Comparison of ENCODE assay signal across 11 cellular contexts in the genomic region with DNA sequence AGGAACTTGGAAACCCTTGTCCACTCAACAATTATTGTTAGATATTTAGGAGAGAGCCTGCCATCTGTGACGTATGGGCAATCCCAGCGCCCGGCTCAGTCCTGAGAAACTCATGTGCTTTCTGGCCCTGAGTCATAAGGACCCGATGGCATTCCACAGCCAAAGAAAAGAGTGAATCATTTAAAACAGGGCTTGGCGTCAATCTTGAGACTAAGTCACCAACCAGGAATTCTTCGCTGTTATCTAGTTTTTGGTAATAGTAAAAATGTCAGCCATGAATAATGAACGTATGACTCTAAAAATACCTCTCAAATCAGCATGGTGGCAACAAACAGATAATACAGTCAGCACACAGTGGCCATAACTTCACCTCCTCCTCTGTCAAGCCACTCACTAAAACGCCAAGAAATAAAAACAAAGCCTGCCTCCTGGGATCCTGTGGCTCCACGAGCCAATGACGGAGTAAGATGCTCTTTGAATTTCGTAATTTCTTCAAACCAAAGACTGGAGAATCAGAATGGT.
DNase-seq lines count a peak whose midpoint lies in the region; ATAC-seq lines count a peak whose summit lies in the region.
"Had no signal": no experiment of that assay in that cellular context is flagged by ENCODE, and none has a peak within 500 bp of the region (broad histone marks: within the 10 kb centered on the region; RNA-seq: fewer than 3 reads in every experiment).

No MANE protein-coding gene starts in this region.

- peaks cover 15% of the 10 kb centered on the region for H3K4me1 ChIP-seq in mesodermal cell (ENCODE audit: control insufficient read depth, insufficient read depth, low read length, poor library complexity, severe bottlenecking)

- H3K4me3 ChIP-seq in mesodermal cell (ENCODE audit: extremely low read depth, insufficient read depth, low read length, poor library complexity, severe bottlenecking), result no peak overlapping the region
- H3K4me3 ChIP-seq: suprapubic skin had no signal

- DNase-seq in A172 (ENCODE audit: low spot score) (peak; percentile 96), M059J (ENCODE audit: low read depth) (peak; percentile 99), epidermal melanocyte (ENCODE audit: insufficient read length, low spot score) (peak; percentile 74), activated T-cell treated with anti-CD3 and anti-CD28 coated beads for 4 hours (no peak), SKM-1 treated with dmso at 0.1 percent for 144 hours (lab: John Stamatoyannopoulos, UW; ENCODE audit: unreplicated experiment) (no peak)
- DNase-seq: effector memory CD4-positive, alpha-beta T cell; posterior cingulate gyrus had no signal

- peaks cover 6% of the 10 kb centered on the region for H3K9me3 ChIP-seq in mesodermal cell (ENCODE audit: control insufficient read depth, low read length)
- H3K9me3 ChIP-seq: suprapubic skin had no signal

- no peak for ATAC-seq in GM18858 (IDR thresholded peaks at IDR 0.05; ENCODE audit: unreplicated experiment)
- no peak for ATAC-seq in HG02678 (IDR thresholded peaks at IDR 0.05; ENCODE audit: unreplicated experiment)

- 71 to 83% methylated on average over 8 to 9 of the region's 11 CpGs for WGBS in mesodermal cell (ENCODE audit: insufficient coverage in 2 of 2), 2 experiments

- H3K36me3 ChIP-seq in mesodermal cell (ENCODE audit: control insufficient read depth, insufficient read depth, low read length), result no peaks in the 10 kb centered on the region
- H3K36me3 ChIP-seq: suprapubic skin had no signal

- peak overlapping the region; percentile 92 for H3K27ac ChIP-seq in mesodermal cell (ENCODE audit: low read depth, low read length, severe bottlenecking)
- H3K27ac ChIP-seq: suprapubic skin had no signal

Comparison
In these comparisons a context has a peak if more than half of its experiments do, and no peak if none do; other contexts are left out.
1. DNase-seq: peak in A172 (single experiment), M059J (single experiment) and epidermal melanocyte (single experiment); none in activated T-cell treated with anti-CD3 and anti-CD28 coated beads for 4 hours (single experiment) and SKM-1 treated with dmso at 0.1 percent for 144 hours (single experiment).